Comparison of ENCODE assay signal across 10 cellular contexts in genomic region chr2:162092656-162093556, GRCh38. TPM values are rescaled to one million over a fixed set of nuclear protein-coding genes. Genes with fewer than 3 reads are reported as not detected.
DNase-seq lines count a peak whose midpoint lies in the region; ATAC-seq and TF ChIP-seq lines count a peak whose summit lies in the region.
"Had no signal": no experiment of that assay in that cellular context is flagged by ENCODE, and none has a peak within 500 bp of the region (broad histone marks: within the 10 kb centered on the region; RNA-seq: fewer than 3 reads in every experiment).

No MANE protein-coding gene starts in this region.

- H3K27me3 ChIP-seq in body of pancreas, result no peaks in the 10 kb centered on the region
- no peaks in the 10 kb centered on the region for H3K27me3 ChIP-seq in right atrium auricular region
- H3K27me3 ChIP-seq in subcutaneous abdominal adipose tissue (ENCODE audit: control insufficient read depth in 5 of 5, insufficient read depth in 4 of 5, low read length in 5 of 5), result no peaks in the 10 kb centered on the region

- H3K9me3 ChIP-seq in body of pancreas (no peaks in the 10 kb centered on the region), right atrium auricular region (no peaks in the 10 kb centered on the region), subcutaneous abdominal adipose tissue (ENCODE audit: control insufficient read depth in 5 of 5, low read length in 5 of 5) (no peaks in the 10 kb centered on the region)

- intact Hi-C loops in body of pancreas (cut with DNase I), result no loop called here

- POLR2A ChIA-PET in GM10248 (lab: Yijun Ruan, JAX), result no interaction called here

- no peak for TF ChIP-seq POLR2A in body of pancreas (IDR thresholded peaks at IDR 0.05)

- peak; percentile 65 for ATAC-seq in body of pancreas
- ATAC-seq in HG03280 (IDR thresholded peaks at IDR 0.05; ENCODE audit: unreplicated experiment), result no peak
- no peak for ATAC-seq in HG03457 (IDR thresholded peaks at IDR 0.05; ENCODE audit: unreplicated experiment)
- ATAC-seq: activated CD4-positive, alpha-beta T cell treated with anti-CD3 and anti-CD28 coated beads for 36 hours had no signal

- no peak overlapping the region for H3K9ac ChIP-seq in subcutaneous abdominal adipose tissue (ENCODE audit: low read length in 5 of 5)

- H3K36me3 ChIP-seq in body of pancreas (replicated peaks in 1 of 2; ENCODE audit: insufficient read depth in 1 of 2, low read depth in 2 of 2) (no peaks in the 10 kb centered on the region), right atrium auricular region (no peaks in the 10 kb centered on the region), subcutaneous abdominal adipose tissue (ENCODE audit: control insufficient read depth in 5 of 5, insufficient read depth in 5 of 5, low read length in 5 of 5) (no peaks in the 10 kb centered on the region)

- H3K27ac ChIP-seq in body of pancreas, result no peak overlapping the region
- peak overlapping the region in 1 of 2 donors; percentile 62 for H3K27ac ChIP-seq in right atrium auricular region
- H3K27ac ChIP-seq in subcutaneous abdominal adipose tissue (ENCODE audit: low read depth, low read length), result peak overlapping the region; percentile 38

- H3K4me1 ChIP-seq in body of pancreas (no peaks in the 10 kb centered on the region), right atrium auricular region (peaks cover 0 to 18% of the 10 kb centered on the region in 2 donors), subcutaneous abdominal adipose tissue (ENCODE audit: control insufficient read depth in 5 of 5, insufficient read depth in 5 of 5, low read length in 5 of 5) (peaks cover 0 to 17% (median 10%) of the 10 kb centered on the region in 5 donors)

- CTCF ChIA-PET in GM10248 (lab: Yijun Ruan, JAX), result interaction anchor here (1.8 kb wide), 1 partner anchor 24 kb away, joined by 4 read pairs; no protein-coding TSS in a partner anchor

- WGBS in body of pancreas, 2 donors, result 76 to 83% methylated on average over 7 of the region's 7 CpGs

- peak; percentile 78 for DNase-seq in HFF-Myc (ENCODE audit: extremely low read depth, low read depth)
- peak in 2 of 4 donors; percentile 33 to 44 for DNase-seq in body of pancreas
- DNase-seq in right atrium auricular region (ENCODE audit: low spot score), result peak; percentile 75
- DNase-seq in GM10248 (ENCODE audit: extremely low spot score), result no peak
- DNase-seq in NCI-H187 treated with DMSO at 0.1 percent for 48 hours (lab: John Stamatoyannopoulos, UW), result no peak
- DNase-seq: activated CD4-positive, alpha-beta T cell treated with anti-CD3 and anti-CD28 coated beads for 36 hours had no signal

- H3K4me3 ChIP-seq in HFF-Myc (replicated peaks; ENCODE audit: low read depth, low read length) (no peak overlapping the region), body of pancreas (no peak overlapping the region), right atrium auricular region (no peak overlapping the region), subcutaneous abdominal adipose tissue (ENCODE audit: low read depth in 1 of 5, low read length in 5 of 5) (no peak overlapping the region)

- TF ChIP-seq CTCF in HFF-Myc (IDR thresholded peaks at IDR 0.05; ENCODE audit: low read depth, low read length, missing control alignments) (no peak), body of pancreas (IDR thresholded peaks at IDR 0.05) (no peak), right atrium auricular region (IDR thresholded peaks at IDR 0.05) (no peak), GM10248 (IDR thresholded peaks at IDR 0.05; ENCODE audit: control extremely low read depth, extremely low read depth, low read depth, missing control alignments) (no peak)

RNA-seq across cellular contexts. Expression of gene DPP4, which starts 18.9 kb away (rescaled TPM):
- total RNA-seq in body of pancreas (1 to 10 TPM in 1 of 2 donors, under 1 TPM in 1; 0.99 to 7.5 TPM), right atrium auricular region (1 to 10 TPM; 4.5 to 6.8 TPM)

RNA-seq across cellular contexts. Expression of gene GCG, which starts 59.1 kb away (rescaled TPM):
- 100 to 1,000 TPM; 129 to 464 TPM for total RNA-seq in body of pancreas
- total RNA-seq in right atrium auricular region, result not detected
- total RNA-seq: activated CD4-positive, alpha-beta T cell treated with anti-CD3 and anti-CD28 coated beads for 36 hours; mononuclear cell had no signal

Comparison
In these comparisons a context has a peak if more than half of its experiments do, and no peak if none do; other contexts are left out.
1. DNase-seq: peak in HFF-Myc (single experiment) and right atrium auricular region (single experiment); none in GM10248 (single experiment) and NCI-H187 treated with DMSO at 0.1 percent for 48 hours (single experiment).
2. RNA of gene GCG, which starts 59.1 kb away (total RNA-seq): 129 to 464 TPM in body of pancreas; not detected in right atrium auricular region; every median in the first group is over 100 times any median in the second.